In genomic region chr5:1633605-1634336, GRCh38 we compare ENCODE assay signal across 1 cellular context.
A peak's percentile ranks its signal among the peaks of the same experiment; 100 is the strongest.
TF ChIP-seq lines count a peak whose summit lies in the region.

No MANE protein-coding gene starts in this region.

TF ChIP-seq in H1, 55 proteins besides CTCF, POLR2A, EP300 and RAD21 (continued from another document):
- peak; percentile 44 to 76; a peak in 2 of 4 replicates for TF ChIP-seq SIN3A (conservative IDR thresholded peaks at IDR 0.05 in 1 of 2, IDR thresholded peaks at IDR 0.05 in 1 of 2; ENCODE audit: low read depth in 1 of 2, low read length in 2 of 2)
- TF ChIP-seq TBP (IDR thresholded peaks at IDR 0.05; ENCODE audit: low read depth, low read length): peak; percentile 79
- TF ChIP-seq SP2 (IDR thresholded peaks at IDR 0.05; ENCODE audit: low read length): no peak
- peak; percentile 50 for TF ChIP-seq TAF7 (optimal IDR thresholded peaks at IDR 0.05; ENCODE audit: borderline replicate concordance, low read depth, low read length)
- no peak for TF ChIP-seq CHD2 (IDR thresholded peaks at IDR 0.05; ENCODE audit: low read length)
- TF ChIP-seq JUN (IDR thresholded peaks at IDR 0.05; ENCODE audit: low read depth, low read length): no peak
- TF ChIP-seq, protein P1, sequence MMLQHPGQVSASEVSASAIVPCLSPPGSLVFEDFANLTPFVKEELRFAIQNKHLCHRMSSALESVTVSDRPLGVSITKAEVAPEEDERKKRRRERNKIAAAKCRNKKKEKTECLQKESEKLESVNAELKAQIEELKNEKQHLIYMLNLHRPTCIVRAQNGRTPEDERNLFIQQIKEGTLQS (IDR thresholded peaks at IDR 0.05; ENCODE audit: insufficient read depth, low read depth, low read length): peak; percentile 50; the same call in 1 of the 2 replicates
- TF ChIP-seq CHD1 (IDR thresholded peaks at IDR 0.05; ENCODE audit: low read depth, low read length): no peak
- peak; percentile 75 for TF ChIP-seq POLR2AphosphoS5 (IDR thresholded peaks at IDR 0.05; ENCODE audit: low read depth, low read length)
- TF ChIP-seq KDM4A (IDR thresholded peaks at IDR 0.05; ENCODE audit: low read depth, low read length, severe bottlenecking): peak; percentile 75
- TF ChIP-seq CHD7 (IDR thresholded peaks at IDR 0.05; ENCODE audit: insufficient replicate concordance, low read length): no peak
- TF ChIP-seq TAF1 (IDR thresholded peaks at IDR 0.05; ENCODE audit: low read depth, low read length): peak; percentile 73
- TF ChIP-seq ASH2L (IDR thresholded peaks at IDR 0.05; ENCODE audit: low read length): peak; percentile 60
- TF ChIP-seq GTF2F1 (IDR thresholded peaks at IDR 0.05; ENCODE audit: borderline replicate concordance, low read depth, low read length): peak; percentile 73; the same call in 1 of the 2 replicates
TF ChIP-seq in H1: peak in this region for 20.
